Comparison of ENCODE assay signal across 34 cellular contexts in genomic region chr2:106541333-106541732, GRCh38. TPM values are rescaled to one million over a fixed set of nuclear protein-coding genes. Genes with fewer than 3 reads are reported as not detected.
"Had no signal": no experiment of that assay in that cellular context is flagged by ENCODE, and none has a peak within 500 bp of the region (broad histone marks: within the 10 kb centered on the region; RNA-seq: fewer than 3 reads in every experiment).

No MANE protein-coding gene starts in this region.

- ATAC-seq: activated CD8-positive, alpha-beta T cell treated with anti-CD3 and anti-CD28 coated beads for 36 hours; activated naive CD4-positive, alpha-beta T cell treated with anti-CD3 and anti-CD28 coated beads, Interleukin-2, amount 50 U/mL, for 72 hours; activated T-cell treated with anti-CD3 and anti-CD28 coated beads, Interleukin-2, amount 50 U/mL, for 4 hours; activated T-cell treated with anti-CD3 and anti-CD28 coated beads, Interleukin-2, amount 50 U/mL, for 72 hours; activated T-helper 17 cell treated with anti-CD3 and anti-CD28 coated beads, Interleukin-2, amount 50 U/mL, for 72 hours; body of pancreas had no signal

- H3K27me3 ChIP-seq: adrenal gland, body of pancreas, brain microvascular endothelial cell had no signal

- H3K4me3 ChIP-seq: adrenal gland, body of pancreas, breast epithelium had no signal

- FAIRE-seq: astrocyte, TTC549 had no signal

- H3K4me1 ChIP-seq: breast epithelium had no signal

- H3K9me3 ChIP-seq: adrenal gland, body of pancreas, breast epithelium had no signal

- DNase-seq: activated B cell treated with CpG ODN at 0.5 μM for 24 hours; activated CD4-positive, alpha-beta memory T cell treated with anti-CD3 and anti-CD28 coated beads for 36 hours; activated CD4-positive, alpha-beta T cell treated with anti-CD3 and anti-CD28 coated beads for 4 hours; activated CD4-positive, alpha-beta T cell treated with anti-CD3 and anti-CD28 coated beads, Interleukin-2, amount 10 ng/mL, durations not matched to agents 24 days and 14 days; activated CD4-positive, alpha-beta T cell treated with anti-CD3 and anti-CD28 coated beads, Interleukin-2, amount 50 U/mL, for 1 hour; activated CD4-positive, alpha-beta T cell treated with anti-CD3 and anti-CD28 coated beads, Interleukin-2, amount 50 U/mL, for 4 hours; activated CD4-positive, CD25-positive, alpha-beta regulatory T cell treated with anti-CD3 and anti-CD28 coated beads, Interleukin-2, amount 50 U/mL, for 72 hours; activated CD8-positive, alpha-beta memory T cell treated with anti-CD3 and anti-CD28 coated beads, Interleukin-2, amount 50 U/mL, for 4 hours; activated gamma-delta T cell treated with Interleukin-2 at 50 U/mL for 16 hours; activated naive CD4-positive, alpha-beta T cell; activated naive CD4-positive, alpha-beta T cell treated with anti-CD3 and anti-CD28 coated beads for 36 hours; activated naive CD4-positive, alpha-beta T cell treated with anti-CD3 and anti-CD28 coated beads, Interleukin-2, amount 50 U/mL, for 16 hours; activated naive CD8-positive, alpha-beta T cell treated with anti-CD3 and anti-CD28 coated beads for 36 hours; activated T-cell treated with anti-CD3 and anti-CD28 coated beads for 4 hours; activated T-cell treated with anti-CD3 and anti-CD28 coated beads, Interleukin-2, amount 50 U/mL, for 1 hour; activated T-cell treated with anti-CD3 and anti-CD28 coated beads, Interleukin-2, amount 50 U/mL, for 4 hours; activated T-cell treated with anti-CD3 and anti-CD28 coated beads, Interleukin-2, amount 50 U/mL, for 72 hours; adrenal gland; amniotic stem cell; aorta; body of pancreas; brain microvascular endothelial cell; central memory CD4-positive, alpha-beta T cell; T-helper 1 cell; T-helper 9 cell had no signal

- H3K27ac ChIP-seq: adrenal gland, body of pancreas, brain microvascular endothelial cell, breast epithelium, VCaP had no signal

- H3K36me3 ChIP-seq: adrenal gland, brain microvascular endothelial cell, breast epithelium had no signal

RNA-seq across cellular contexts. Expression of gene CD8B2, which starts 54.2 kb away (rescaled TPM):
- total RNA-seq: activated B cell treated with CpG ODN at 0.5 μM for 24 hours, adrenal gland, astrocyte, body of pancreas, cardiac septum, chondrocyte had no signal
- polyA plus RNA-seq: adrenal gland had no signal
